ENCODE assay signal across 10 cellular contexts in genomic region chr9:96376926-96377874, GRCh38. TPM values are rescaled to one million over a fixed set of nuclear protein-coding genes. Genes with fewer than 3 reads are reported as not detected.
DNase-seq lines count a peak whose midpoint lies in the region; ATAC-seq and TF ChIP-seq lines count a peak whose summit lies in the region.
"Had no signal": no experiment of that assay in that cellular context is flagged by ENCODE, and none has a peak within 500 bp of the region (broad histone marks: within the 10 kb centered on the region; RNA-seq: fewer than 3 reads in every experiment).

No MANE protein-coding gene starts in this region.

- DNase-seq in ELR (ENCODE audit: low read depth) (peak; percentile 52), OCI-LY7 (ENCODE audit: low spot score) (no peak), fibroblast of lung (ENCODE audit: low read depth in 2 of 2) (peak; percentile 38 to 87), osteocyte (ENCODE audit: extremely low spot score, unreplicated experiment) (peak; percentile 70), NCI-H526 treated with DMSO at 0.1 percent for 48 hours (lab: John Stamatoyannopoulos, UW) (no peak), mucosa of gallbladder (ENCODE audit: low spot score) (no peak)
- no peak for DNase-seq in stimulated activated CD4-positive, alpha-beta T cell treated with anti-CD3 and anti-CD28 coated beads, Interleukin-1b, Interleukin-23, amount 100 ng/mL, for 48 hours
- DNase-seq: activated naive CD4-positive, alpha-beta T cell; T-helper 17 cell had no signal

- peak overlapping the region; percentile 54 for H3K27ac Mint-ChIP-seq in osteocyte (ENCODE audit: unreplicated experiment)
- H3K27ac Mint-ChIP-seq: T-helper 17 cell had no signal

- peaks cover 39% of the 10 kb centered on the region for H3K4me1 Mint-ChIP-seq in osteocyte (ENCODE audit: unreplicated experiment)

- POLR2A ChIA-PET in OCI-LY7 (lab: Charles Lee), result no interaction called here

- H3K36me3 ChIP-seq in OCI-LY7 (ENCODE audit: insufficient read depth, low read length) (peaks cover 6% of the 10 kb centered on the region), fibroblast of lung (ENCODE audit: control insufficient read depth, insufficient read depth, low read length) (no peaks in the 10 kb centered on the region)

- CTCF ChIA-PET in OCI-LY7 (lab: Charles Lee; ENCODE audit: unreplicated experiment), result no interaction called here

- H3K4me3 ChIP-seq in OCI-LY7 (ENCODE audit: low read depth, low read length, poor library complexity, severe bottlenecking) (no peak overlapping the region), fibroblast of lung (replicated peaks in 1 of 4; ENCODE audit: control extremely low read depth in 1 of 4, insufficient read depth in 1 of 4, low read depth in 3 of 4, low read length in 4 of 4) (no peak overlapping the region)

- intact Hi-C loops in OCI-LY7 (cut with micrococcal nuclease; ENCODE audit: unreplicated experiment), result no loop called here

- no peaks in the 10 kb centered on the region for H3K9me3 Mint-ChIP-seq in osteocyte (ENCODE audit: unreplicated experiment)

- no peaks in the 10 kb centered on the region for H3K4me1 ChIP-seq in OCI-LY7 (ENCODE audit: insufficient read depth, low read length, poor library complexity, severe bottlenecking)
- peaks cover 5% of the 10 kb centered on the region for H3K4me1 ChIP-seq in fibroblast of lung (ENCODE audit: control insufficient read depth, extremely low read depth, insufficient read depth, low read length)

- no peaks in the 10 kb centered on the region for H3K27me3 Mint-ChIP-seq in osteocyte (ENCODE audit: unreplicated experiment)
- H3K27me3 Mint-ChIP-seq: T-helper 17 cell had no signal

- H4K20me1 ChIP-seq in OCI-LY7 (ENCODE audit: insufficient read depth, low read length) (no peaks in the 10 kb centered on the region), fibroblast of lung (ENCODE audit: control insufficient read depth, extremely low read depth, insufficient read depth, low read length) (no peaks in the 10 kb centered on the region)

- BruUV-seq in OCI-LY7 (replicated peaks; lab: Mats Ljungman, UMichigan), result TSS peak; percentile 48

- H3K79me2 ChIP-seq in OCI-LY7 (ENCODE audit: insufficient read depth, low read depth, low read length) (no peaks in the 10 kb centered on the region), fibroblast of lung (ENCODE audit: control insufficient read depth, insufficient read depth, low read length) (peaks cover 8% of the 10 kb centered on the region)

- H3K4me3 Mint-ChIP-seq in osteocyte (ENCODE audit: unreplicated experiment), result no peak overlapping the region
- H3K4me3 Mint-ChIP-seq: T-helper 17 cell had no signal

- H2AFZ ChIP-seq in OCI-LY7 (ENCODE audit: low read length) (no peak overlapping the region), fibroblast of lung (ENCODE audit: low read length) (no peak overlapping the region)

- H3K9ac ChIP-seq in fibroblast of lung (ENCODE audit: insufficient read depth, low read length), result no peak overlapping the region

- no peak for ATAC-seq in HG02870 (IDR thresholded peaks at IDR 0.05; ENCODE audit: unreplicated experiment)
- ATAC-seq: T-helper 17 cell had no signal

- no peaks in the 10 kb centered on the region for H3K27me3 ChIP-seq in fibroblast of lung (ENCODE audit: control insufficient read depth, insufficient read depth, low read length)

- TF ChIP-seq CTCF in OCI-LY7 (conservative IDR thresholded peaks at IDR 0.05; ENCODE audit: low read length), result no peak
- TF ChIP-seq CTCF in fibroblast of lung (conservative IDR thresholded peaks at IDR 0.05 in 1 of 2, IDR thresholded peaks at IDR 0.05 in 1 of 2; ENCODE audit: low read depth in 1 of 2, low read length in 2 of 2), result no peak
- no peak for TF ChIP-seq CTCF in osteocyte (IDR thresholded peaks at IDR 0.05)

- H3K27ac ChIP-seq in OCI-LY7 (ENCODE audit: low read depth, low read length, poor library complexity, severe bottlenecking), result no peak overlapping the region
- H3K27ac ChIP-seq in fibroblast of lung (ENCODE audit: insufficient read depth, low read length), result no peak overlapping the region

- peaks cover 11% of the 10 kb centered on the region for H3K36me3 Mint-ChIP-seq in osteocyte (ENCODE audit: unreplicated experiment)

- H3K9me3 ChIP-seq in OCI-LY7 (ENCODE audit: low read length) (no peaks in the 10 kb centered on the region), fibroblast of lung (ENCODE audit: control insufficient read depth, insufficient read depth, low read depth, low read length) (no peaks in the 10 kb centered on the region)

- no peaks in the 10 kb centered on the region for H3K9me2 ChIP-seq in OCI-LY7 (ENCODE audit: insufficient read depth, low read length)

- H3K4me2 ChIP-seq in OCI-LY7 (ENCODE audit: low read length), result no peak overlapping the region
- H3K4me2 ChIP-seq in fibroblast of lung (ENCODE audit: extremely low read depth, insufficient read depth, low read length), result no peak overlapping the region

RNA-seq across cellular contexts. Expression of gene SLC35D2, which starts 6.3 kb away (rescaled TPM):
- 0.44 and 1.4 TPM in 2 replicates for total RNA-seq in OCI-LY7 (2014; rRNA removed; shearing (Covaris generic))
- total RNA-seq in OCI-LY7 (2022) (1.3 and 1.4 TPM in 2 replicates), fibroblast of lung (28.2 and 34.7 TPM in 2 replicates), osteocyte (18.3 and 20.2 TPM in 2 replicates), mucosa of gallbladder (70.0 TPM)
- polyA plus RNA-seq in fibroblast of lung, result 26.2 and 27.2 TPM in 2 replicates
- polyA plus RNA-seq in fibroblast of lung (2012), result 23.9 and 25.0 TPM in 2 replicates
- polyA minus RNA-seq in fibroblast of lung (ENCODE audit: low replicate concordance), result 2.2 and 5.1 TPM in 2 replicates

RNA-seq across cellular contexts. Expression of gene ZNF367, which starts 41.0 kb away (rescaled TPM):
- total RNA-seq in OCI-LY7 (2014; rRNA removed; shearing (Covaris generic)), result 33.3 and 35.1 TPM in 2 replicates
- total RNA-seq in OCI-LY7 (2022) (24.6 and 31.6 TPM in 2 replicates), fibroblast of lung (0.26 and 0.66 TPM in 2 replicates), osteocyte (2.1 and 2.3 TPM in 2 replicates), mucosa of gallbladder (2.2 TPM)
- polyA plus RNA-seq in fibroblast of lung, result 2.2 and 6.4 TPM in 2 replicates
- polyA plus RNA-seq in fibroblast of lung (2012), result 2.4 and 6.8 TPM in 2 replicates
- 0.47 and 3.5 TPM in 2 replicates for polyA minus RNA-seq in fibroblast of lung (ENCODE audit: low replicate concordance)

Comparison
In these comparisons a context has a peak if more than half of its experiments do, and no peak if none do; other contexts are left out.
1. DNase-seq: peak in ELR (single experiment), fibroblast of lung (2 of 2) and osteocyte (single experiment); none in OCI-LY7 (single experiment), stimulated activated CD4-positive, alpha-beta T cell treated with anti-CD3 and anti-CD28 coated beads, Interleukin-1b, Interleukin-23, amount 100 ng/mL, for 48 hours (single experiment), NCI-H526 treated with DMSO at 0.1 percent for 48 hours (single experiment) and mucosa of gallbladder (single experiment).